ENCODE assay signal across 1 cellular context in genomic region chrX:96684339-96685204, GRCh38.
A peak's percentile ranks its signal among the peaks of the same experiment; 100 is the strongest.
TF ChIP-seq lines count a peak whose summit lies in the region.

Gene DIAPH2, plus strand, starts transcription at chrX:96684842.

TF ChIP-seq in HepG2, 621 proteins besides CTCF, POLR2A, EP300 and RAD21 (continued from another document):
- TF ChIP-seq ZBTB40 (IDR thresholded peaks at IDR 0.05) (no peak), ZBTB40 (CRISPR knock-in tag; IDR thresholded peaks at IDR 0.05) (no peak), KIAA2018 (CRISPR knock-in tag; IDR thresholded peaks at IDR 0.05; ENCODE audit: borderline replicate concordance) (no peak), NR2F6 (IDR thresholded peaks at IDR 0.05) (no peak), NR2F6 (CRISPR knock-in tag; IDR thresholded peaks at IDR 0.05) (no peak), SMC3 (IDR thresholded peaks at IDR 0.05; ENCODE audit: low read length) (no peak), ZNF318 (CRISPR knock-in tag; IDR thresholded peaks at IDR 0.05) (no peak), MTA1 (CRISPR knock-in tag; IDR thresholded peaks at IDR 0.05; ENCODE audit: borderline replicate concordance) (no peak), NR2F1 (CRISPR knock-in tag; IDR thresholded peaks at IDR 0.05) (no peak), MED1 (CRISPR knock-in tag; IDR thresholded peaks at IDR 0.05) (peak; percentile 32; the same call in 1 of the 2 replicates), RFX3 (CRISPR knock-in tag; IDR thresholded peaks at IDR 0.05) (no peak), ZNF260 (CRISPR knock-in tag; IDR thresholded peaks at IDR 0.05; ENCODE audit: borderline replicate concordance, low read depth) (no peak), ZMYM4 (CRISPR knock-in tag; IDR thresholded peaks at IDR 0.05) (peak; percentile 65; the same call in 1 of the 2 replicates), ZFP1 (CRISPR knock-in tag; IDR thresholded peaks at IDR 0.05) (no peak), ZNF3 (CRISPR knock-in tag; IDR thresholded peaks at IDR 0.05) (no peak), ZNF441 (CRISPR knock-in tag; IDR thresholded peaks at IDR 0.05; ENCODE audit: borderline replicate concordance) (no peak), ZBTB4 (CRISPR knock-in tag; IDR thresholded peaks at IDR 0.05; ENCODE audit: borderline replicate concordance) (no peak), FOXM1 (CRISPR knock-in tag; IDR thresholded peaks at IDR 0.05) (no peak), MED8 (CRISPR knock-in tag; IDR thresholded peaks at IDR 0.05; ENCODE audit: insufficient replicate concordance) (no peak), ZNF160 (CRISPR knock-in tag; IDR thresholded peaks at IDR 0.05) (no peak)
